Comparison of ENCODE assay signal across 8 cellular contexts in the genomic region with DNA sequence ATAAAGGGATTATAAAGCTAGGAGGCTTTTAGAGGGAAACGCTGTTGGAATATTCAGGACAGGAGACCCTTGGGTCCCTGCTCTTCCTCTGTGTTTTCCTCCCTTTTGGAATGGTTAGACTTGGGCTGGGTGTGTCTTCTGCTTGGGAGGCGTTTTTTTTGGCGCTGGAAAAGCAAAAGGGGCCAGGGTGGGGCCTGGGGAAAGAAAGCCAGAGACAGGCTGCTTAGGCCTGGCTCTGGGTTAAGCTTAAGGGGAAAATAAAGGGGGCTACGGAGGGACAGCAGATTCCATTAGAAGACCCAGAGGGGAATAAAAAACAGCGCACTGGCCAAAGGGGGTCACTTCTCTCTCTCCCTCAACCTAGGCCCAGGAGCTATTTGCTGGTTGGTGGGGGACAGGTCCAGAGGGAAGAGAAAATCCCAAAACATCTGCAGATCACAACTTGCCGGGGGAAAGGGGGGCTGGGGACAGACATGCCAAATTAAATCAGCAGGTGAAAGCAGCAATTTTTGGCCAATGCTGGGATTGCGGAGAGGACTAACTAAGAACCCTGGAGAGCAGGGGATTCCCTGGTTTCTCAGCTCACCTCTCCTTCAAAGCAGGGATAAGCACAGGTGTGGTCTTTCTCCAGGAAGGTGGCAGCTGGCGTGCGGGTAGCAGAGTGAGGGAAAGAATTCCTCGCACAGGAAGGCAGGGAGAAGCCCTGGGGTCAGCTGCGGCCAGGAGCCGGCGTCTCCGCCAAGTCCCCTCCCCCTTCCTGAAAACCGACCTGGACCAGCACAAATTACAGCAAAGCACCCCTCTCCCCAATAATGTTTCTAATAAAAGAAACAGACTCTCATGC.
DNase-seq lines count a peak whose midpoint lies in the region; ATAC-seq and TF ChIP-seq lines count a peak whose summit lies in the region.

No MANE protein-coding gene starts in this region.

- H3K27me3 ChIP-seq in DOHH2 (ENCODE audit: control insufficient read depth, low read length) (no peaks in the 10 kb centered on the region), upper lobe of left lung (no peaks in the 10 kb centered on the region)

- ATAC-seq in upper lobe of left lung (ENCODE audit: low FRiP score in 2 of 2): no peak
- ATAC-seq in HG02938 (IDR thresholded peaks at IDR 0.05; ENCODE audit: unreplicated experiment): no peak
- ATAC-seq in omental fat pad (ENCODE audit: low FRiP score): no peak
- ATAC-seq in HG03378 (IDR thresholded peaks at IDR 0.05; ENCODE audit: unreplicated experiment): no peak

- H3K4me1 Mint-ChIP-seq in dendritic cell treated with granulocyte-macrophage colony-stimulating factor and Interleukin-4, amounts not matched to agents 40 ng/mL and 50 ng/mL, for 4 days (ENCODE audit: low read depth): peaks cover 50% of the 10 kb centered on the region

- peaks cover 19% of the 10 kb centered on the region for H3K79me2 ChIP-seq in DOHH2 (ENCODE audit: control insufficient read depth, low read length)

- peak; percentile 59 for DNase-seq in NCI-H526 treated with DMSO at 0.1 percent for 48 hours (lab: John Stamatoyannopoulos, UW)
- peak; percentile 23 to 46 for DNase-seq in lung microvascular endothelial cell (ENCODE audit: low read depth in 2 of 2)
- peak; percentile 65 to 75 for DNase-seq in upper lobe of left lung
- no peak for DNase-seq in omental fat pad (ENCODE audit: low spot score)

- no peaks in the 10 kb centered on the region for H4K20me1 ChIP-seq in DOHH2 (ENCODE audit: control insufficient read depth, insufficient read depth, low read depth, low read length)

- no peak for TF ChIP-seq POLR2A in upper lobe of left lung (IDR thresholded peaks at IDR 0.05)

- no peaks in the 10 kb centered on the region for H3K27me3 Mint-ChIP-seq in dendritic cell treated with granulocyte-macrophage colony-stimulating factor and Interleukin-4, amounts not matched to agents 40 ng/mL and 50 ng/mL, for 4 days

- H3K9me3 Mint-ChIP-seq in dendritic cell treated with granulocyte-macrophage colony-stimulating factor and Interleukin-4, amounts not matched to agents 40 ng/mL and 50 ng/mL, for 4 days: no peaks in the 10 kb centered on the region

- H3K9me3 ChIP-seq in DOHH2 (ENCODE audit: control insufficient read depth, insufficient read depth, low read length) (no peaks in the 10 kb centered on the region), upper lobe of left lung (no peaks in the 10 kb centered on the region)

- H3K9me2 ChIP-seq in DOHH2 (replicated peaks; ENCODE audit: control insufficient read depth, low read length): no peaks in the 10 kb centered on the region

- H3K4me3 ChIP-seq in DOHH2 (ENCODE audit: low read length) (peak overlapping the region; percentile 85), upper lobe of left lung (peak overlapping the region; percentile 65 to 86 (median 78))

- H3K4me1 ChIP-seq in DOHH2 (ENCODE audit: control insufficient read depth, low read length): peaks cover 31% of the 10 kb centered on the region
- peaks cover 39 to 50% (median 47%) of the 10 kb centered on the region in 4 donors for H3K4me1 ChIP-seq in upper lobe of left lung

- TF ChIP-seq EP300 in upper lobe of left lung (IDR thresholded peaks at IDR 0.05): no peak

- H3K36me3 ChIP-seq in DOHH2 (ENCODE audit: control insufficient read depth, low read length) (no peaks in the 10 kb centered on the region), upper lobe of left lung (no peaks in the 10 kb centered on the region)

- 13 to 19% methylated on average over 15 of the region's 15 CpGs for WGBS in upper lobe of left lung, 2 donors

- H3K36me3 Mint-ChIP-seq in dendritic cell treated with granulocyte-macrophage colony-stimulating factor and Interleukin-4, amounts not matched to agents 40 ng/mL and 50 ng/mL, for 4 days (ENCODE audit: low read depth): peaks cover 27% of the 10 kb centered on the region

- H3K27ac ChIP-seq in DOHH2 (ENCODE audit: low read depth, low read length) (no peak overlapping the region), upper lobe of left lung (peak overlapping the region; percentile 98 to 100 (median 99))

- H3F3A ChIP-seq in DOHH2 (ENCODE audit: control insufficient read depth, insufficient read depth): peaks cover 18% of the 10 kb centered on the region

- intact Hi-C loops in dendritic cell treated with granulocyte-macrophage colony-stimulating factor and Interleukin-4, amounts not matched to agents 40 ng/mL and 50 ng/mL, for 4 days (cut with micrococcal nuclease): loop anchor here (2.0 to 5.0 kb wide), 3 partner anchors 63 to 355 kb away; a partner anchor contains a TSS

- peak overlapping the region; percentile 98 for H3K27ac Mint-ChIP-seq in dendritic cell treated with granulocyte-macrophage colony-stimulating factor and Interleukin-4, amounts not matched to agents 40 ng/mL and 50 ng/mL, for 4 days

- peak overlapping the region; percentile 70 for H3K4me2 ChIP-seq in DOHH2 (ENCODE audit: low read length)

- peak overlapping the region; percentile 94 for H3K4me3 Mint-ChIP-seq in dendritic cell treated with granulocyte-macrophage colony-stimulating factor and Interleukin-4, amounts not matched to agents 40 ng/mL and 50 ng/mL, for 4 days

- TF ChIP-seq CTCF in DOHH2 (IDR thresholded peaks at IDR 0.05; ENCODE audit: low read depth, low read length, poor library complexity, severe bottlenecking): no peak
- no peak for TF ChIP-seq CTCF in upper lobe of left lung (IDR thresholded peaks at IDR 0.05)
- TF ChIP-seq CTCF in omental fat pad (IDR thresholded peaks at IDR 0.05): no peak
